In the genomic region with DNA sequence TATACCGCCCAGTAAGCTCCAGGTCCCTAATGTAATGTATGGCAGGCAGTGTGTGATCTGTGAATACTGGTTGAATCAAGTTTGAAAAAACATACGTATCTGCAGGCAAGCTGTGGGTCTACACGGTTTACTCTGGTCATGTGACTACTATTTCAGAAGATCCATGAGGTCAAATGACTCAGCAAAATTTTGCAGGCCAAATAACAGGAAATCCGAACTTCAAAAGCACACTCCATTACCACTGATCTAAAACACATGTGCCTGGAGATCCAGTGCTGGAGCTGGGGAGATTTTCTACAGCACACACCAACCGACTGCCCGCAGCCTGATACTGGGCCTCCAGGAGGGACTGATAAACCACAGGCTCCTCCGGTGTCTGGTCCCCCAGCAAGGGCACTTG, we compare ENCODE assay signal across 8 cellular contexts.
A peak's percentile ranks its signal among the peaks of the same experiment; 100 is the strongest.
DNase-seq lines count a peak whose midpoint lies in the region; ATAC-seq and TF ChIP-seq lines count a peak whose summit lies in the region.

No MANE protein-coding gene starts in this region.

- POLR2A ChIA-PET in AG04450 (lab: Yijun Ruan, JAX) = interaction anchor here (0.7 to 1.3 kb wide), 6 partner anchors 10 to 284 kb away, joined by 3 to 7 read pairs (median 4); no protein-coding TSS in a partner anchor
- POLR2A ChIA-PET in naive thymus-derived CD8-positive, alpha-beta T cell (lab: Charles Lee) = no interaction called here

- TF ChIP-seq CTCF in AG04450 (IDR thresholded peaks at IDR 0.05; ENCODE audit: low read depth, low read length) (no peak), brain microvascular endothelial cell (IDR thresholded peaks at IDR 0.05; ENCODE audit: low read depth, low read length, missing control alignments) (no peak), lung (IDR thresholded peaks at IDR 0.05; ENCODE audit: control extremely low read depth, extremely low read depth) (no peak)

- in situ Hi-C loops in brain microvascular endothelial cell (cut with HindIII; ENCODE audit: low pct_ligation_motif_present, low sequenced_read_pairs) = no loop called here

- DNase-seq in AG04450 (ENCODE audit: low read depth, low spot score) = peak; percentile 96
- peak; percentile 87 for DNase-seq in brain microvascular endothelial cell
- no peak for DNase-seq in lung (ENCODE audit: low spot score)
- no peak for DNase-seq in naive thymus-derived CD8-positive, alpha-beta T cell
- no peak for DNase-seq in cerebellum (ENCODE audit: low spot score)
- DNase-seq in activated CD4-positive, alpha-beta T cell treated with anti-CD3 and anti-CD28 coated beads for 48 hours = no peak
- no peak for DNase-seq in NCI-H774 (lab: John Stamatoyannopoulos, UW)

- H3K4me1 Mint-ChIP-seq in naive thymus-derived CD8-positive, alpha-beta T cell = peaks cover 0 to 2% (median 0%) of the 10 kb centered on the region in 4 donors

- H3K4me3 ChIP-seq in AG04450 (ENCODE audit: low read depth, low read length) (no peak overlapping the region), brain microvascular endothelial cell (ENCODE audit: low read depth, low read length) (no peak overlapping the region), lung (no peak overlapping the region)

- peaks cover 0 to 14% (median 0%) of the 10 kb centered on the region in 3 donors for H3K36me3 Mint-ChIP-seq in naive thymus-derived CD8-positive, alpha-beta T cell

- peaks cover 0 to 13% (median 1%) of the 10 kb centered on the region in 9 donors for H3K9me3 Mint-ChIP-seq in naive thymus-derived CD8-positive, alpha-beta T cell

- H3K27me3 ChIP-seq in AG04450 (ENCODE audit: control insufficient read depth, insufficient read depth, low read length) (no peaks in the 10 kb centered on the region), brain microvascular endothelial cell (replicated peaks) (no peaks in the 10 kb centered on the region), lung (ENCODE audit: control insufficient read depth, insufficient read depth) (no peaks in the 10 kb centered on the region)

- no peaks in the 10 kb centered on the region for H3K36me3 ChIP-seq in brain microvascular endothelial cell (replicated peaks)
- H3K36me3 ChIP-seq in lung (ENCODE audit: control insufficient read depth in 2 of 2, insufficient read depth in 2 of 2, low read length in 2 of 2) = no peaks in the 10 kb centered on the region

- no peak for TF ChIP-seq EP300 in Ishikawa (IDR thresholded peaks at IDR 0.05; ENCODE audit: borderline replicate concordance)

- H3K27ac Mint-ChIP-seq in naive thymus-derived CD8-positive, alpha-beta T cell = peak overlapping the region in 1 of 10 donors; percentile 5

- no peak overlapping the region for H3K4me3 Mint-ChIP-seq in naive thymus-derived CD8-positive, alpha-beta T cell

- peak; percentile 38 for ATAC-seq in lung (ENCODE audit: insufficient read depth, low FRiP score)
- ATAC-seq in naive thymus-derived CD8-positive, alpha-beta T cell = no peak

- H3K4me1 ChIP-seq in lung (ENCODE audit: control insufficient read depth in 2 of 2, insufficient read depth in 2 of 2, low read length in 2 of 2) = peaks cover 2 to 12% of the 10 kb centered on the region in 2 donors

- CTCF ChIA-PET in AG04450 (lab: Charles Lee) = interaction anchor here (0.6 kb wide), 1 partner anchor 65 kb away, joined by 7 read pairs; no protein-coding TSS in a partner anchor

- H3K27ac ChIP-seq in AG04450 (ENCODE audit: low read depth, low read length) (peak overlapping the region; percentile 90), brain microvascular endothelial cell (peak overlapping the region; percentile 51), lung (ENCODE audit: low read depth in 1 of 2, low read length in 1 of 2) (no peak overlapping the region)

- no peaks in the 10 kb centered on the region for H3K9me3 ChIP-seq in AG04450 (ENCODE audit: control insufficient read depth, insufficient read depth, low read length)
- H3K9me3 ChIP-seq in lung (ENCODE audit: control insufficient read depth in 2 of 2, insufficient read depth in 1 of 2, low read length in 1 of 2) = no peaks in the 10 kb centered on the region

- TF ChIP-seq RAD21 in Ishikawa (IDR thresholded peaks at IDR 0.05; ENCODE audit: low read depth) = no peak

- whole genome bisulfite sequencing in lung, 2 donors = 28 to 49% methylated on average over 7 of the region's 7 CpGs

- peaks cover 12 to 31% (median 19%) of the 10 kb centered on the region in 5 donors for H3K27me3 Mint-ChIP-seq in naive thymus-derived CD8-positive, alpha-beta T cell

TF ChIP-seq in Ishikawa, 13 proteins besides CTCF, POLR2A, EP300 and RAD21:
- TF ChIP-seq, protein P1, sequence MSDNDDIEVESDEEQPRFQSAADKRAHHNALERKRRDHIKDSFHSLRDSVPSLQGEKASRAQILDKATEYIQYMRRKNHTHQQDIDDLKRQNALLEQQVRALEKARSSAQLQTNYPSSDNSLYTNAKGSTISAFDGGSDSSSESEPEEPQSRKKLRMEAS (IDR thresholded peaks at IDR 0.05) = no peak
- TF ChIP-seq, protein P2, sequence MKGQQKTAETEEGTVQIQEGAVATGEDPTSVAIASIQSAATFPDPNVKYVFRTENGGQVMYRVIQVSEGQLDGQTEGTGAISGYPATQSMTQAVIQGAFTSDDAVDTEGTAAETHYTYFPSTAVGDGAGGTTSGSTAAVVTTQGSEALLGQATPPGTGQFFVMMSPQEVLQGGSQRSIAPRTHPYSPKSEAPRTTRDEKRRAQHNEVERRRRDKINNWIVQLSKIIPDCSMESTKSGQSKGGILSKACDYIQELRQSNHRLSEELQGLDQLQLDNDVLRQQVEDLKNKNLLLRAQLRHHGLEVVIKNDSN (IDR thresholded peaks at IDR 0.05) = peak; percentile 67
TF ChIP-seq in Ishikawa: peak in this region for 1.

Comparison
In these comparisons a context has a peak if more than half of its experiments do, and no peak if none do; other contexts are left out.
1. DNase-seq: peak in AG04450 (single experiment) and brain microvascular endothelial cell (single experiment); none in lung (single experiment), naive thymus-derived CD8-positive, alpha-beta T cell (0 of 10), cerebellum (single experiment), activated CD4-positive, alpha-beta T cell treated with anti-CD3 and anti-CD28 coated beads for 48 hours (single experiment) and NCI-H774 (single experiment).
2. H3K27ac ChIP-seq: peak in AG04450 (single experiment) and brain microvascular endothelial cell (single experiment); none in lung (0 of 2).